Comparison of ENCODE assay signal across 13 cellular contexts in genomic region chr9:108282872-108283271, GRCh38.
DNase-seq lines count a peak whose midpoint lies in the region; ATAC-seq, FAIRE-seq and TF ChIP-seq lines count a peak whose summit lies in the region.
"Had no signal": no experiment of that assay in that cellular context is flagged by ENCODE, and none has a peak within 500 bp of the region (broad histone marks: within the 10 kb centered on the region; RNA-seq: fewer than 3 reads in every experiment).

No MANE protein-coding gene starts in this region.

- H4K20me1 ChIP-seq in HCT116 (ENCODE audit: insufficient read depth) (no peaks in the 10 kb centered on the region), keratinocyte (ENCODE audit: control insufficient read depth, extremely low read depth, insufficient read depth, low read length) (no peaks in the 10 kb centered on the region)

- CTCF ChIA-PET in A549 (lab: Yijun Ruan, JAX) (interaction anchor here (0.9 to 5.7 kb wide), 7 partner anchors 10 to 818 kb away, joined by 3 to 49 read pairs (median 3); no protein-coding TSS in a partner anchor), HCT116 (lab: Charles Lee) (interaction anchor here (0.7 to 2.9 kb wide), 3 partner anchors 282 to 479 kb away, joined by 3 to 18 read pairs (median 3); no protein-coding TSS in a partner anchor)

- no peaks in the 10 kb centered on the region for H3K4me1 ChIP-seq in A549
- no peaks in the 10 kb centered on the region for H3K4me1 ChIP-seq in HCT116 (ENCODE audit: control insufficient read depth in 1 of 2, insufficient read depth in 2 of 2, low read length in 2 of 2)
- peaks cover 3% of the 10 kb centered on the region for H3K4me1 ChIP-seq in keratinocyte (ENCODE audit: control insufficient read depth, extremely low read depth, insufficient read depth, low read length)
- H3K4me1 ChIP-seq: heart left ventricle, SJSA1 had no signal

- H3K27ac ChIP-seq in A549 (no peak overlapping the region), HCT116 (ENCODE audit: low read depth, low read length) (no peak overlapping the region), WERI-Rb-1 (no peak overlapping the region), keratinocyte (ENCODE audit: control insufficient read depth, insufficient read depth, low read length) (no peak overlapping the region)
- H3K27ac ChIP-seq: coronary artery, heart left ventricle, SJSA1 had no signal

- dilution Hi-C loops in keratinocyte (cut with MboI; ENCODE audit: extremely low pct_ligation_motif_present, low sequenced_read_pairs): no loop called here

- H3K36me3 ChIP-seq in HCT116 (ENCODE audit: control insufficient read depth in 1 of 2, insufficient read depth in 2 of 2, low read length in 2 of 2) (no peaks in the 10 kb centered on the region), WERI-Rb-1 (no peaks in the 10 kb centered on the region), keratinocyte (ENCODE audit: control insufficient read depth in 2 of 2, extremely low read depth in 1 of 2, insufficient read depth in 2 of 2, low read length in 2 of 2) (no peaks in the 10 kb centered on the region)
- H3K36me3 ChIP-seq: heart left ventricle, SJSA1 had no signal

- ATAC-seq in A549 (no peak), HCT116 (no peak), Right ventricle myocardium superior (ENCODE audit: poor library complexity) (no peak)
- ATAC-seq: activated CD4-positive, alpha-beta T cell treated with anti-CD3 and anti-CD28 coated beads for 36 hours; heart left ventricle had no signal

- no peak overlapping the region for H3K4me3 ChIP-seq in A549
- H3K4me3 ChIP-seq in HCT116 (replicated peaks in 1 of 2; ENCODE audit: low read depth in 1 of 2, low read length in 2 of 2): no peak overlapping the region
- H3K4me3 ChIP-seq in WERI-Rb-1 (ENCODE audit: low read depth, low read length): no peak overlapping the region
- H3K4me3 ChIP-seq in keratinocyte (ENCODE audit: control insufficient read depth in 2 of 3, extremely low read depth in 1 of 3, insufficient read depth in 2 of 3, low read depth in 1 of 3, low read length in 3 of 3): no peak overlapping the region
- H3K4me3 ChIP-seq: coronary artery, heart left ventricle, SJSA1 had no signal

- 42% methylated on average over 4 of the region's 4 CpGs for WGBS in A549 (ENCODE audit: missing lambda C conversion rate)

- H3K9me3 ChIP-seq in A549 (no peaks in the 10 kb centered on the region), HCT116 (ENCODE audit: control insufficient read depth in 1 of 2, insufficient read depth in 1 of 2, low read depth in 1 of 2, low read length in 2 of 2) (no peaks in the 10 kb centered on the region), WERI-Rb-1 (ENCODE audit: severe bottlenecking) (no peaks in the 10 kb centered on the region), keratinocyte (ENCODE audit: control insufficient read depth, low read depth, low read length) (no peaks in the 10 kb centered on the region)
- H3K9me3 ChIP-seq: heart left ventricle, SJSA1 had no signal

- POLR2A ChIA-PET in A549 (lab: Yijun Ruan, JAX): no interaction called here
- POLR2A ChIA-PET in HCT116 (lab: Charles Lee): no interaction called here

- no peak overlapping the region for H2AFZ ChIP-seq in HCT116 (ENCODE audit: low read depth, low read length, poor library complexity, severe bottlenecking)
- no peak overlapping the region for H2AFZ ChIP-seq in keratinocyte (ENCODE audit: control insufficient read depth, low read length)

- no peaks in the 10 kb centered on the region for H3K9me2 ChIP-seq in HCT116 (ENCODE audit: insufficient read depth)

- no peaks in the 10 kb centered on the region for H3K27me3 ChIP-seq in HCT116 (ENCODE audit: insufficient read depth, low read length)
- H3K27me3 ChIP-seq in WERI-Rb-1 (ENCODE audit: insufficient read depth, low read depth, severe bottlenecking): no peaks in the 10 kb centered on the region
- no peaks in the 10 kb centered on the region for H3K27me3 ChIP-seq in keratinocyte (ENCODE audit: control insufficient read depth, extremely low read depth, insufficient read depth, low read length)
- H3K27me3 ChIP-seq: heart left ventricle, SJSA1 had no signal

- no peak for TF ChIP-seq EP300 in A549 (IDR thresholded peaks at IDR 0.05)

- H3K79me2 ChIP-seq in HCT116 (ENCODE audit: insufficient read depth, low read length): no peaks in the 10 kb centered on the region
- no peaks in the 10 kb centered on the region for H3K79me2 ChIP-seq in keratinocyte (ENCODE audit: control insufficient read depth, insufficient read depth, low read length)

- H3K9ac ChIP-seq in HCT116 (ENCODE audit: low read length): no peak overlapping the region
- H3K9ac ChIP-seq in keratinocyte (ENCODE audit: control insufficient read depth, extremely low read depth, insufficient read depth, low read length): no peak overlapping the region

- TF ChIP-seq CTCF in A549 (IDR thresholded peaks at IDR 0.05) (0 out of 3 replicates have a peak, but pooled peaks have one; percentile 14), HCT116 (IDR thresholded peaks at IDR 0.05 in 2 of 3, conservative IDR thresholded peaks at IDR 0.05 in 1 of 3; ENCODE audit: borderline replicate concordance in 1 of 3, insufficient read depth in 1 of 3, low read depth in 2 of 3, low read length in 2 of 3) (peak in 2 of 3 experiments; percentile 32 to 55; a peak in 3 of 6 replicates), WERI-Rb-1 (IDR thresholded peaks at IDR 0.05; ENCODE audit: low read depth, low read length) (peak; percentile 48), keratinocyte (optimal IDR thresholded peaks at IDR 0.05 in 1 of 3, IDR thresholded peaks at IDR 0.05 in 1 of 3, conservative IDR thresholded peaks at IDR 0.05 in 1 of 3; ENCODE audit: extremely low read depth in 1 of 3, insufficient read depth in 2 of 3, low read length in 3 of 3) (peak in 2 of 3 experiments; percentile 33 to 35)

- no TSS peak for BruUV-seq in HCT116 (replicated peaks; lab: Mats Ljungman, UMichigan)

- FAIRE-seq in A549 (lab: Jason Lieb, UNC): no peak
- FAIRE-seq in keratinocyte (lab: Jason Lieb, UNC): peak; percentile 74

- DNase-seq in A549 (ENCODE audit: low read depth in 1 of 2, low spot score in 1 of 2) (no peak), HCT116 (ENCODE audit: low read depth, low spot score) (no peak), WERI-Rb-1 (no peak), keratinocyte (ENCODE audit: low read depth, low spot score) (no peak), iPS-NIHi11 (ENCODE audit: low spot score) (no peak), NCI-H1105 treated with DMSO at 0.1 percent for 48 hours (lab: John Stamatoyannopoulos, UW) (no peak), NCI-H128 (lab: John Stamatoyannopoulos, UW; ENCODE audit: unreplicated experiment) (no peak), Right ventricle myocardium superior (no peak)
- DNase-seq: activated CD4-positive, alpha-beta T cell treated with anti-CD3 and anti-CD28 coated beads for 36 hours; activated gamma-delta T cell treated with Interleukin-2 at 50 U/mL for 16 hours; heart left ventricle had no signal

- no peak for TF ChIP-seq RAD21 in A549 (conservative IDR thresholded peaks at IDR 0.05 in 1 of 2, IDR thresholded peaks at IDR 0.05 in 1 of 2)
- TF ChIP-seq RAD21 in HCT116 (IDR thresholded peaks at IDR 0.05; ENCODE audit: low read depth): peak; percentile 16; the same call in 1 of the 2 replicates

- no peak overlapping the region for H3K4me2 ChIP-seq in A549
- no peak overlapping the region for H3K4me2 ChIP-seq in HCT116 (ENCODE audit: low read length)
- H3K4me2 ChIP-seq in keratinocyte (ENCODE audit: control insufficient read depth, extremely low read depth, insufficient read depth, low read depth, low read length): no peak overlapping the region

- TF ChIP-seq POLR2A in A549 (IDR thresholded peaks at IDR 0.05; ENCODE audit: low read length) (no peak), HCT116 (IDR thresholded peaks at IDR 0.05; ENCODE audit: borderline replicate concordance, extremely low read depth, insufficient read depth, insufficient read length) (no peak)

- H3K9me1 ChIP-seq in keratinocyte (ENCODE audit: control insufficient read depth, extremely low read depth, insufficient read depth, low read length): no peaks in the 10 kb centered on the region

- RAD21 ChIA-PET in HCT116 (lab: Charles Lee; ENCODE audit: low non-redundant PET in 1 of 2, low total read pairs in 2 of 2, uncharacterized antibody in 2 of 2, unreplicated experiment in 2 of 2): no interaction called here

- intact Hi-C loops in HCT116 (cut with micrococcal nuclease): loop anchor here (2.0 kb wide), 1 partner anchor 282 kb away; no protein-coding TSS in a partner anchor
- intact Hi-C loops in Right ventricle myocardium superior (cut with DNase I): no loop called here

TF ChIP-seq in A549, 52 proteins besides CTCF, POLR2A, EP300 and RAD21:
- TF ChIP-seq HOXA7 (CRISPR knock-in tag; IDR thresholded peaks at IDR 0.05) (no peak), CBX2 (IDR thresholded peaks at IDR 0.05; ENCODE audit: borderline replicate concordance, low read depth) (no peak), ZNF302 (CRISPR knock-in tag; IDR thresholded peaks at IDR 0.05) (no peak), HDAC2 (IDR thresholded peaks at IDR 0.05) (no peak), JUN (IDR thresholded peaks at IDR 0.05) (no peak), SMC3 (IDR thresholded peaks at IDR 0.05) (0 out of 3 replicates have a peak, but pooled peaks have one; percentile 6), NFE2L2 (conservative IDR thresholded peaks at IDR 0.05; ENCODE audit: low read length) (no peak), ESRRA (IDR thresholded peaks at IDR 0.05; ENCODE audit: borderline replicate concordance, low read length) (no peak)

TF ChIP-seq in HCT116, 20 proteins besides CTCF, POLR2A, EP300 and RAD21 (continues in another document):
- no peak for TF ChIP-seq FOSL1 (IDR thresholded peaks at IDR 0.05; ENCODE audit: low read depth)
- no peak for TF ChIP-seq TCF7L2 (IDR thresholded peaks at IDR 0.05; ENCODE audit: borderline replicate concordance, extremely low read depth, insufficient read depth, insufficient read length)
- TF ChIP-seq ZBTB33 (IDR thresholded peaks at IDR 0.05; ENCODE audit: extremely low read depth, insufficient replicate concordance, low read length): no peak
- no peak for TF ChIP-seq ELF1 (IDR thresholded peaks at IDR 0.05; ENCODE audit: borderline replicate concordance, low read depth)
- no peak for TF ChIP-seq ZFX (IDR thresholded peaks at IDR 0.05)
- no peak for TF ChIP-seq EGR1 (IDR thresholded peaks at IDR 0.05; ENCODE audit: low read depth)

Comparison
In these comparisons a context has a peak if more than half of its experiments do, and no peak if none do; other contexts are left out.
1. Of the 6 proteins assayed by ChIP-seq in both A549 and HCT116: peak only in A549: none; only in HCT116: RAD21; in both: CTCF; in neither: 4.